In the genomic region with DNA sequence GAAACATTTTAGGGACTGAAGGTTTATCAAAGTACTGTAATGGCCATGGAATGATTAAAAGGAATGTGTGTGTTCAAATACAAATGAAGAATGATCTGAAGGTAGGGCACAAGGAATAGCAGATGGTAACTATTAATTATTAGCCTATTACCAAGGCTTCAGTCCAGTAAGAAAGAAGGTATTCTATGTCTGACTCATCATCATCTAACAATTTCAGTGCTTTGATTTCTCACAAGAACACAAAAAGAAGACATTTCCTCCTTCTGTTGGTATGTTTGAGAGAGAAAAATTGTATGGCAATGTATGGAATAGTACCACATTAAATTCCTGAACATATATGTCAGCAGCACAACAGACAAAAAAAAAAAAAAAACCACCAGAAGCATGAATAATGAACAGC, we compare ENCODE assay signal across 25 cellular contexts.
"Had no signal": no experiment of that assay in that cellular context is flagged by ENCODE, and none has a peak within 500 bp of the region (broad histone marks: within the 10 kb centered on the region; RNA-seq: fewer than 3 reads in every experiment).

No MANE protein-coding gene starts in this region.

- ATAC-seq: activated naive CD8-positive, alpha-beta T cell treated with anti-CD3 and anti-CD28 coated beads, Interleukin-2, amount 50 U/mL, for 24 hours; activated T-cell treated with anti-CD3 and anti-CD28 coated beads, Interleukin-2, amount 50 U/mL, for 4 hours; gastrocnemius medialis; mucosa of descending colon; natural killer cell treated with Interleukin-12 subunit alpha and Interleukin-12 subunit beta and Interleukin-15 and Interleukin-18, amount 100 ng/mL, for 72 hours; right cardiac atrium; stimulated activated naive B cell treated with anti-CD40 and anti-IgM and Interleukin-4, amounts not matched to agents 10 μg/mL and 1 μg/mL and 100 μg/mL, for 72 hours; T-helper 17 cell; WTC11 had no signal

- H3K4me2 ChIP-seq: hepatocyte had no signal

- H3K9me3 ChIP-seq: breast epithelium, gastrocnemius medialis, left ventricle myocardium inferior, mucosa of descending colon, stomach, tibial artery had no signal

- H3K4me1 ChIP-seq: breast epithelium, gastrocnemius medialis, left ventricle myocardium inferior, stomach, tibial artery had no signal

- DNase-seq: activated CD4-positive, alpha-beta memory T cell treated with anti-CD3 and anti-CD28 coated beads, Interleukin-2, amount 10 ng/mL, durations not matched to agents 7 days and 5 days; activated CD4-positive, alpha-beta T cell treated with anti-CD3 and anti-CD28 coated beads for 1 hour; activated CD4-positive, alpha-beta T cell treated with anti-CD3 and anti-CD28 coated beads, Interleukin-2, amount 10 ng/mL, durations not matched to agents 7 days and 5 days; activated naive CD8-positive, alpha-beta T cell treated with anti-CD3 and anti-CD28 coated beads, Interleukin-2, amount 50 U/mL, for 24 hours; activated T-cell treated with anti-CD3 and anti-CD28 coated beads, Interleukin-2, amount 50 U/mL, for 4 hours; amygdala; dermis blood vessel endothelial cell; effector CD4-positive, alpha-beta T cell; gastrocnemius medialis; kidney; left ventricle myocardium inferior; mucosa of descending colon; right cardiac atrium; stimulated activated CD4-positive, alpha-beta T cell treated with anti-CD3 and anti-CD28 coated beads, Interleukin-15, amount 100 ng/mL, for 24 hours; stimulated activated CD4-positive, alpha-beta T cell treated with anti-CD3 and anti-CD28 coated beads, Interleukin-2, amount 100 ng/mL, for 24 hours; stimulated activated naive B cell treated with anti-CD40 and anti-IgM and Interleukin-4, amounts not matched to agents 10 μg/mL and 1 μg/mL and 100 μg/mL, for 72 hours; stomach; T-helper 17 cell; tibial artery had no signal

- H3K4me3 ChIP-seq: breast epithelium, gastrocnemius medialis, hepatocyte, left ventricle myocardium inferior, lung, mucosa of descending colon, stomach, tibial artery had no signal

- H3K27me3 ChIP-seq: gastrocnemius medialis, stomach, tibial artery had no signal

- H3K27ac ChIP-seq: breast epithelium, epithelial cell of prostate, gastrocnemius medialis, hepatocyte, left ventricle myocardium inferior, stomach, tibial artery had no signal

- H3K36me3 ChIP-seq: breast epithelium, gastrocnemius medialis, left ventricle myocardium inferior, stomach, tibial artery had no signal

- H2AFZ ChIP-seq: hepatocyte had no signal
